Comparison of ENCODE assay signal across 1 cellular context in genomic region chr2:25241452-25241851, GRCh38.
TF ChIP-seq lines count a peak whose summit lies in the region.

No MANE protein-coding gene starts in this region.

TF ChIP-seq in GM12878, 131 proteins besides CTCF, POLR2A, EP300 and RAD21:
- TF ChIP-seq HSF1 (IDR thresholded peaks at IDR 0.05; ENCODE audit: low read depth, low read length) (no peak), BHLHE40 (IDR thresholded peaks at IDR 0.05; ENCODE audit: borderline replicate concordance in 1 of 2, low read depth in 2 of 2, low read length in 1 of 2) (no peak), HDGF (IDR thresholded peaks at IDR 0.05) (no peak), CHD4 (IDR thresholded peaks at IDR 0.05) (no peak), JUNB (IDR thresholded peaks at IDR 0.05) (no peak), POU2F2 (IDR thresholded peaks at IDR 0.05; ENCODE audit: borderline replicate concordance, low read depth, low read length) (no peak)
